Comparison of ENCODE assay signal across 21 cellular contexts in genomic region chr15:76354823-76355440, GRCh38. TPM values are rescaled to one million over a fixed set of nuclear protein-coding genes. Genes with fewer than 3 reads are reported as not detected.
DNase-seq lines count a peak whose midpoint lies in the region; ATAC-seq, FAIRE-seq and TF ChIP-seq lines count a peak whose summit lies in the region.
"Had no signal": no experiment of that assay in that cellular context is flagged by ENCODE, and none has a peak within 500 bp of the region (broad histone marks: within the 10 kb centered on the region; RNA-seq: fewer than 3 reads in every experiment).

No MANE protein-coding gene starts in this region.

- no TSS peak for BruUV-seq in GM12878 (replicated peaks; lab: Mats Ljungman, UMichigan)

- H3K4me3 ChIP-seq in A549 = no peak overlapping the region
- no peak overlapping the region for H3K4me3 ChIP-seq in GM12878
- H3K4me3 ChIP-seq in transverse colon = no peak overlapping the region
- no peak overlapping the region for H3K4me3 ChIP-seq in testis
- H3K4me3 ChIP-seq: GM23248 had no signal

- peaks cover under 1% of the 10 kb centered on the region; the same call in 1 of the 3 replicates for H3K4me1 ChIP-seq in A549
- H3K4me1 ChIP-seq in GM12878 (ENCODE audit: control insufficient read depth, insufficient read depth, low read length) = no peaks in the 10 kb centered on the region
- peaks cover 0 to 25% (median 0%) of the 10 kb centered on the region in 4 donors for H3K4me1 ChIP-seq in transverse colon
- H3K4me1 ChIP-seq in testis = no peaks in the 10 kb centered on the region

- H2AFZ ChIP-seq in GM12878 (ENCODE audit: control insufficient read depth, low read depth, low read length) = no peak overlapping the region
- H2AFZ ChIP-seq: GM23248 had no signal

- DNase-seq in A549 (ENCODE audit: low read depth in 1 of 2, low spot score in 1 of 2) (no peak), GM12878 (ENCODE audit: low read depth, low spot score) (no peak), left colon (no peak), transverse colon (no peak), iPS-NIHi11 (ENCODE audit: low spot score) (no peak), testis (no peak), AG08395 (ENCODE audit: low spot score) (no peak)
- DNase-seq: ACHN; C1 segment of cervical spinal cord; CD4-positive, alpha-beta memory T cell; COR-L47; DMS153; DND-41; GM23248; H7; HCEC 1CT had no signal

- H3K9ac ChIP-seq in GM12878 (ENCODE audit: control insufficient read depth, insufficient read depth, low read length) = no peak overlapping the region
- H3K9ac ChIP-seq: GM23248 had no signal

- TF ChIP-seq POLR2A in A549 (IDR thresholded peaks at IDR 0.05; ENCODE audit: low read length) = no peak
- TF ChIP-seq POLR2A in GM12878 (IDR thresholded peaks at IDR 0.05; ENCODE audit: low read depth, low read length) = no peak
- no peak for TF ChIP-seq POLR2A in transverse colon (IDR thresholded peaks at IDR 0.05)
- no peak for TF ChIP-seq POLR2A in testis (IDR thresholded peaks at IDR 0.05)

- 40% methylated on average over 3 of the region's 3 CpGs for WGBS in A549 (ENCODE audit: missing lambda C conversion rate)
- WGBS in GM12878 (ENCODE audit: insufficient coverage, insufficient replicate concordance, low lambda C conversion rate, missing lambda C conversion rate) = 15% methylated on average over 3 of the region's 3 CpGs
- WGBS in transverse colon (ENCODE audit: low coverage in 1 of 2), 2 donors = 25 to 49% methylated on average over 3 of the region's 3 CpGs
- WGBS in testis, 2 donors = 78 to 94% methylated on average over 3 of the region's 3 CpGs

- intact Hi-C loops in GM12878 (cut with micrococcal nuclease; ENCODE audit: unreplicated experiment) = no loop called here
- intact Hi-C loops in left colon (cut with DNase I, micrococcal nuclease) = no loop called here
- intact Hi-C loops in transverse colon (cut with DNase I; ENCODE audit: low total_unique reads) = no loop called here
- intact Hi-C loops in testis (cut with DNase I; ENCODE audit: low total_unique reads) = no loop called here

- peak; percentile 82 for FAIRE-seq in A549 (lab: Jason Lieb, UNC)
- FAIRE-seq in GM12878 (lab: Jason Lieb, UNC) = peak; percentile 38
- FAIRE-seq: A204.1, G401.6, GM19239, H1 had no signal

- H4K20me1 ChIP-seq in GM12878 (ENCODE audit: control insufficient read depth, insufficient read depth) = no peaks in the 10 kb centered on the region

- TF ChIP-seq CTCF in A549 (IDR thresholded peaks at IDR 0.05) = no peak
- no peak for TF ChIP-seq CTCF in GM12878 (IDR thresholded peaks at IDR 0.05 in 2 of 3, conservative IDR thresholded peaks at IDR 0.05 in 1 of 3; ENCODE audit: control insufficient read depth in 2 of 3, extremely low read depth in 1 of 3, insufficient read depth in 1 of 3, low read depth in 3 of 3, low read length in 3 of 3)
- no peak for TF ChIP-seq CTCF in transverse colon (IDR thresholded peaks at IDR 0.05)
- TF ChIP-seq CTCF in testis (IDR thresholded peaks at IDR 0.05) = no peak

- no peak overlapping the region for H3K27ac ChIP-seq in A549
- no peak overlapping the region for H3K27ac ChIP-seq in GM12878 (ENCODE audit: control insufficient read depth, insufficient read depth)
- H3K27ac ChIP-seq in transverse colon = peak overlapping the region in 3 of 4 donors; percentile 17 to 32 (median 21)
- no peak overlapping the region for H3K27ac ChIP-seq in testis
- H3K27ac ChIP-seq: 22Rv1, GM23248 had no signal

- TF ChIP-seq EP300 in A549 (IDR thresholded peaks at IDR 0.05) (no peak), GM12878 (IDR thresholded peaks at IDR 0.05; ENCODE audit: borderline replicate concordance in 1 of 2, control insufficient read depth in 1 of 2, low read depth in 2 of 2, low read length in 2 of 2) (no peak), transverse colon (IDR thresholded peaks at IDR 0.05; ENCODE audit: low read depth) (no peak)

- H3K4me2 ChIP-seq in A549 (no peak overlapping the region), GM12878 (ENCODE audit: control insufficient read depth, insufficient read depth) (no peak overlapping the region)

- POLR2A ChIA-PET in A549 (lab: Yijun Ruan, JAX) (no interaction called here), GM12878 (lab: Charles Lee) (no interaction called here)

- no peaks in the 10 kb centered on the region for H3K79me2 ChIP-seq in GM12878 (ENCODE audit: control insufficient read depth, insufficient read depth, low read length)

- H3K27me3 ChIP-seq in GM12878 (replicated peaks in 1 of 2; ENCODE audit: control insufficient read depth in 2 of 2, insufficient read depth in 2 of 2, low read length in 1 of 2) (no peaks in the 10 kb centered on the region), transverse colon (no peaks in the 10 kb centered on the region), testis (no peaks in the 10 kb centered on the region)

- TF ChIP-seq RAD21 in A549 (conservative IDR thresholded peaks at IDR 0.05 in 1 of 2, IDR thresholded peaks at IDR 0.05 in 1 of 2) (no peak), GM12878 (IDR thresholded peaks at IDR 0.05; ENCODE audit: insufficient read depth, low read depth, low read length) (no peak)

- in situ Hi-C loops in GM12878 (cut with MboI) = no loop called here
- in situ Hi-C loops in transverse colon (cut with MboI; ENCODE audit: low pct_ligation_motif_present in 1 of 4, low pct_unique_long_range_greater_than_20kb in 1 of 4, low sequenced_read_pairs in 3 of 4) = no loop called here

- RAD21 ChIA-PET in GM12878 (lab: Charles Lee; ENCODE audit: unreplicated experiment) = no interaction called here

- H3K36me3 ChIP-seq in GM12878 (ENCODE audit: control insufficient read depth in 2 of 2, insufficient read depth in 2 of 2, low read length in 1 of 2) (no peaks in the 10 kb centered on the region), transverse colon (no peaks in the 10 kb centered on the region), testis (ENCODE audit: low read depth, missing control alignments) (no peaks in the 10 kb centered on the region)

- CTCF ChIA-PET in A549 (lab: Yijun Ruan, JAX) = interaction anchor here (0.6 to 1.6 kb wide), 3 partner anchors 20 to 66 kb away, joined by 3 read pairs; no protein-coding TSS in a partner anchor
- CTCF ChIA-PET in GM12878 (lab: Yijun Ruan, JAX) = interaction anchor here (0.9 to 1.1 kb wide), 2 partner anchors 10 to 205 kb away, joined by 3 read pairs; no protein-coding TSS in a partner anchor

- ATAC-seq in A549 = no peak
- ATAC-seq in GM12878 = no peak
- peak; percentile 69 for ATAC-seq in left colon

- H3K9me3 ChIP-seq in A549 (no peaks in the 10 kb centered on the region), GM12878 (replicated peaks; ENCODE audit: control insufficient read depth, insufficient read depth, low read length) (no peaks in the 10 kb centered on the region), transverse colon (no peaks in the 10 kb centered on the region), testis (no peaks in the 10 kb centered on the region)

- SMC1A ChIA-PET in GM12878 (lab: Charles Lee; ENCODE audit: uncharacterized antibody, unreplicated experiment) = interaction anchor here (0.7 to 1.9 kb wide), 2 partner anchors 10 to 149 kb away, joined by 3 to 5 read pairs; no protein-coding TSS in a partner anchor

RNA-seq across cellular contexts. Expression of gene ISL2, which starts 18.4 kb away (rescaled TPM):
- polyA plus RNA-seq in A549 (2011; rRNA removed) (2.6 TPM in 2 replicates), A549 (2017; fragmentation: RNase III; extraction: RNeasy Plus Mini Kit Qiagen cat#74134 plus additional on column Dnase treatment) (2.6 to 3.8 TPM (median 3.2 TPM) in 3 replicates), GM12878 (2011; rRNA removed) (0.06 and 0.08 TPM in 2 replicates), GM12878 (2014; fragmentation: Illumina TruSeq; extraction: Trizol) (not detected in 2 replicates), GM12878 (2014; fragmentation: Nextera tagmentation; extraction: Ambion mirVana) (not detected), GM12878 (2014; rRNA removed) (0.05 TPM in 1 of 2 replicates, not detected in the other), GM12878 (2016; fragmentation: Nextera tagmentation; extraction: Ambion mirVana) (not detected), testis (ENCODE audit: insufficient read depth, low read depth, low replicate concordance) (0.88 TPM)
- 6.5 and 7.1 TPM in 2 replicates for polyA plus RNA-seq in A549 (2012; cell fraction: cytosol; rRNA removed)
- 27.0 and 30.9 TPM in 2 replicates for polyA plus RNA-seq in A549 (2012; cell fraction: nucleus; rRNA removed)
- 2.5 and 3.2 TPM in 2 replicates for polyA minus RNA-seq in A549 (2011; rRNA and poly(A)+ RNA removed)
- total RNA-seq in GM12878 (2013; cell fraction: nucleolus; rRNA removed) = 0.29 TPM in 1 of 2 replicates, not detected in the other
- total RNA-seq in GM12878 (2014; rRNA removed) (0.11 TPM in 1 of 2 replicates, not detected in the other), GM12878 (2014; rRNA removed; fragmentation: Illumina TruSeq; extraction: Trizol) (not detected in 2 replicates), GM12878 (2021) (0.26 TPM in 1 of 2 replicates, not detected in the other), left colon (under 1 TPM; 0.24 to 0.95 TPM), transverse colon (1 to 10 TPM in 2 of 4 donors, not detected in 2; 1.3 to 1.4 TPM), testis (1 to 10 TPM; 3.5 to 4.2 TPM)
- 0.91 TPM for polyA plus RNA-seq in GM12878 (2011; ENCODE audit: low read depth)
- polyA plus RNA-seq in GM12878 (2011; cell fraction: cytosol; rRNA removed) = 0.18 and 0.30 TPM in 2 replicates
- 1.6 and 1.7 TPM in 2 replicates for polyA plus RNA-seq in GM12878 (2011; cell fraction: nucleus; rRNA removed)
- 1.4 and 2.3 TPM in 2 replicates for polyA plus RNA-seq in GM12878 (2012)
- polyA minus RNA-seq in GM12878 (2011; rRNA and poly(A)+ RNA removed) = 0.15 TPM in 1 of 2 replicates, not detected in the other
- 1.7 TPM in 1 of 2 replicates, not detected in the other for polyA minus RNA-seq in GM12878 (2011; cell fraction: cytosol; rRNA and poly(A)+ RNA removed)
- not detected in 2 replicates for polyA minus RNA-seq in GM12878 (2011; cell fraction: nucleus; rRNA and poly(A)+ RNA removed)
- total RNA-seq: CD4-positive, alpha-beta memory T cell; H7 had no signal
- polyA plus RNA-seq: CD4-positive, alpha-beta memory T cell had no signal

RNA-seq across cellular contexts. Expression of gene ETFA, which starts 43.7 kb away (rescaled TPM):
- 395 and 412 TPM in 2 replicates for polyA plus RNA-seq in A549 (2011; rRNA removed)
- 207 and 218 TPM in 2 replicates for polyA plus RNA-seq in A549 (2012; cell fraction: cytosol; rRNA removed)
- 73.2 and 78.9 TPM in 2 replicates for polyA plus RNA-seq in A549 (2012; cell fraction: nucleus; rRNA removed)
- polyA plus RNA-seq in A549 (2017; fragmentation: RNase III; extraction: RNeasy Plus Mini Kit Qiagen cat#74134 plus additional on column Dnase treatment) = 235 to 243 TPM (median 243 TPM) in 3 replicates
- polyA minus RNA-seq in A549 (2011; rRNA and poly(A)+ RNA removed) = 159 and 171 TPM in 2 replicates
- total RNA-seq in GM12878 (2013; cell fraction: nucleolus; rRNA removed) = 212 and 216 TPM in 2 replicates
- total RNA-seq in GM12878 (2014; rRNA removed) = 129 and 135 TPM in 2 replicates
- total RNA-seq in GM12878 (2014; rRNA removed; fragmentation: Illumina TruSeq; extraction: Trizol) = 156 and 159 TPM in 2 replicates
- 149 and 172 TPM in 2 replicates for total RNA-seq in GM12878 (2021)
- polyA plus RNA-seq in GM12878 (2011; ENCODE audit: low read depth) = 156 TPM
- 331 and 404 TPM in 2 replicates for polyA plus RNA-seq in GM12878 (2011; rRNA removed)
- polyA plus RNA-seq in GM12878 (2011; cell fraction: cytosol; rRNA removed) = 181 and 197 TPM in 2 replicates
- 100 and 118 TPM in 2 replicates for polyA plus RNA-seq in GM12878 (2011; cell fraction: nucleus; rRNA removed)
- 172 and 177 TPM in 2 replicates for polyA plus RNA-seq in GM12878 (2012)
- 166 and 192 TPM in 2 replicates for polyA plus RNA-seq in GM12878 (2014; fragmentation: Illumina TruSeq; extraction: Trizol)
- polyA plus RNA-seq in GM12878 (2014; fragmentation: Nextera tagmentation; extraction: Ambion mirVana) = 100 to 1,000 TPM; 114 to 124 TPM
- polyA plus RNA-seq in GM12878 (2014; rRNA removed) = 136 and 148 TPM in 2 replicates
- 100 to 1,000 TPM; 290 to 320 TPM for polyA plus RNA-seq in GM12878 (2016; fragmentation: Nextera tagmentation; extraction: Ambion mirVana)
- polyA minus RNA-seq in GM12878 (2011; rRNA and poly(A)+ RNA removed) = 154 and 211 TPM in 2 replicates
- polyA minus RNA-seq in GM12878 (2011; cell fraction: cytosol; rRNA and poly(A)+ RNA removed) = 45.7 and 54.7 TPM in 2 replicates
- polyA minus RNA-seq in GM12878 (2011; cell fraction: nucleus; rRNA and poly(A)+ RNA removed) = 43.0 and 54.1 TPM in 2 replicates
- total RNA-seq in left colon = 100 to 1,000 TPM; 271 to 289 TPM
- 100 to 1,000 TPM in 3 of 4 donors, 10 to 100 TPM in 1; 65.8 to 195 (median 159) TPM for total RNA-seq in transverse colon
- 10 to 100 TPM; 58.3 to 72.7 TPM for total RNA-seq in testis
- 72.1 TPM for polyA plus RNA-seq in testis (ENCODE audit: insufficient read depth, low read depth, low replicate concordance)

Comparison
In these comparisons a context has a peak if more than half of its experiments do, and no peak if none do; other contexts are left out.
1. H3K27ac ChIP-seq: peak in transverse colon (3 of 4); none in A549 (0 of 2), GM12878 (single experiment) and testis (0 of 2).